18 cellular contexts compared by ENCODE assay signal in genomic region chr3:161389445-161390036, GRCh38.
DNase-seq lines count a peak whose midpoint lies in the region; ATAC-seq lines count a peak whose summit lies in the region.
"Had no signal": no experiment of that assay in that cellular context is flagged by ENCODE, and none has a peak within 500 bp of the region (broad histone marks: within the 10 kb centered on the region; RNA-seq: fewer than 3 reads in every experiment).

No MANE protein-coding gene starts in this region.

- H3K36me3 Mint-ChIP-seq in dendritic cell treated with granulocyte-macrophage colony-stimulating factor and Interleukin-4, amounts not matched to agents 40 ng/mL and 50 ng/mL, for 4 days (ENCODE audit: low read depth): no peaks in the 10 kb centered on the region

- ATAC-seq in GM18861 (IDR thresholded peaks at IDR 0.05; ENCODE audit: unreplicated experiment): no peak

- H3K27me3 Mint-ChIP-seq in dendritic cell treated with granulocyte-macrophage colony-stimulating factor and Interleukin-4, amounts not matched to agents 40 ng/mL and 50 ng/mL, for 4 days: no peaks in the 10 kb centered on the region

- peak overlapping the region; percentile 73 for H3K27ac Mint-ChIP-seq in dendritic cell treated with granulocyte-macrophage colony-stimulating factor and Interleukin-4, amounts not matched to agents 40 ng/mL and 50 ng/mL, for 4 days
- H3K27ac Mint-ChIP-seq: HFFc6 had no signal

- peaks cover 62% of the 10 kb centered on the region for H3K4me1 Mint-ChIP-seq in dendritic cell treated with granulocyte-macrophage colony-stimulating factor and Interleukin-4, amounts not matched to agents 40 ng/mL and 50 ng/mL, for 4 days (ENCODE audit: low read depth)

- H3K4me3 Mint-ChIP-seq in dendritic cell treated with granulocyte-macrophage colony-stimulating factor and Interleukin-4, amounts not matched to agents 40 ng/mL and 50 ng/mL, for 4 days: no peak overlapping the region
- H3K4me3 Mint-ChIP-seq: HFFc6 had no signal

- H3K9me3 Mint-ChIP-seq in dendritic cell treated with granulocyte-macrophage colony-stimulating factor and Interleukin-4, amounts not matched to agents 40 ng/mL and 50 ng/mL, for 4 days: no peaks in the 10 kb centered on the region
- H3K9me3 Mint-ChIP-seq: HFFc6 had no signal

- peak; percentile 76 for DNase-seq in SIG-M5 treated with dmso at 0.1 percent for 504 hours (lab: John Stamatoyannopoulos, UW; ENCODE audit: unreplicated experiment)
- DNase-seq in SIG-M5 (lab: John Stamatoyannopoulos, UW): no peak
- peak; percentile 32 for DNase-seq in NOMO-1 treated with dmso at 0.1 percent for 144 hours (lab: John Stamatoyannopoulos, UW; ENCODE audit: unreplicated experiment)
- no peak for DNase-seq in NCI-H345 (lab: John Stamatoyannopoulos, UW)
- no peak for DNase-seq in NCI-H1436 (lab: John Stamatoyannopoulos, UW)
- no peak for DNase-seq in activated gamma-delta T cell treated with Interleukin-2 at 50 U/mL for 16 hours
- DNase-seq: 8988T; DMS 273 treated with DMSO at 0.1 percent for 48 hours; GF-D8; HFFc6; MG63; NCI-H1417; NCI-H1930; NCI-H446 treated with DMSO at 0.1 percent for 48 hours; NK-92 treated with Interleukin-12 subunit alpha and Interleukin-12 subunit beta, amount 100 ng/mL, for 24 hours; T-helper 2 cell had no signal

- intact Hi-C loops in dendritic cell treated with granulocyte-macrophage colony-stimulating factor and Interleukin-4, amounts not matched to agents 40 ng/mL and 50 ng/mL, for 4 days (cut with micrococcal nuclease): no loop called here

Comparison
In these comparisons a context has a peak if more than half of its experiments do, and no peak if none do; other contexts are left out.
1. DNase-seq: peak in SIG-M5 treated with dmso at 0.1 percent for 504 hours (single experiment) and NOMO-1 treated with dmso at 0.1 percent for 144 hours (single experiment); none in SIG-M5 (single experiment), NCI-H345 (single experiment), NCI-H1436 (single experiment) and activated gamma-delta T cell treated with Interleukin-2 at 50 U/mL for 16 hours (single experiment).